Comparison of ENCODE assay signal across 17 cellular contexts in the genomic region with DNA sequence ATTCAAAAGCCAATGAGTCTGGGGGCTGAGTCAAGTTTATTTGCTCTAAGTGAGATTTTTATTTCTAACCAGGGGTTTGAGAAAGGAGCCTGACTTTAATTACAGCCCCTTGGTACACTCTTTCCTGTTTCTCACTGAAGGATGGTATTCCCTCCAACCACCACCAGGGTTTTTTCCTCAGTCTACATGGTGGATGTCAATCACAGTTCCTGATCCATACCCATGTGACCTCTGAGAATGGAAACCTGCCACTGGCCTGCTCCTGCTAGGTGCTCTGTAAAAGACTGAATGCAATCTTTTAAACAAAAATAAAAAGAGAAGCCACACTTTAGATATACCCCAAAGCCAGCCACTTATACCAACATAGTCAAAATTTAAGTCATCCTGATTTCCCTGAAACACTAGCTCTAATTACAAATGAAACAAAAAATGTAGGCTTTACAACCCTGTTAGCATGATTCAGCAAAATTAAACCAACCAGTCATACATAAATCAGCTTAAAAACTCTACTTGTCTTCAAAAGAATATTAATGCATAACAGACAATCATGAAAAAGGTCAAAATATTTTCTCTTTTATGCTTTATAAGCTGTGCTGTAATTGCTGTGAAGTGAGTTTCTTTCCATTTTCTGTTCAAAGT.
A peak's percentile ranks its signal among the peaks of the same experiment; 100 is the strongest.
DNase-seq lines count a peak whose midpoint lies in the region; ATAC-seq, FAIRE-seq and TF ChIP-seq lines count a peak whose summit lies in the region.
"Had no signal": no experiment of that assay in that cellular context is flagged by ENCODE, and none has a peak within 500 bp of the region (broad histone marks: within the 10 kb centered on the region; RNA-seq: fewer than 3 reads in every experiment).

No MANE protein-coding gene starts in this region.

- H3K27ac ChIP-seq in H1 (ENCODE audit: low read depth, low read length) (no peak overlapping the region), neural progenitor cell (no peak overlapping the region)
- H3K27ac ChIP-seq: esophagus squamous epithelium had no signal

- no peak overlapping the region for H3K4ac ChIP-seq in H1 (replicated peaks; ENCODE audit: insufficient read length, low read depth, low read length)

- H3K4me1 Mint-ChIP-seq in neural progenitor cell = no peaks in the 10 kb centered on the region
- no peaks in the 10 kb centered on the region for H3K4me1 Mint-ChIP-seq in activated CD4-positive, alpha-beta T cell treated with anti-CD3 and anti-CD28 coated beads, Interleukin-2, amount 10 ng/mL, durations not matched to agents 7 days and 5 days

- ATAC-seq in GM19328 (IDR thresholded peaks at IDR 0.05; ENCODE audit: unreplicated experiment) = no peak

- no peak overlapping the region for H2BK20ac ChIP-seq in H1 (ENCODE audit: low read length)

- TF ChIP-seq EP300 in H1 (IDR thresholded peaks at IDR 0.05; ENCODE audit: borderline replicate concordance in 1 of 2, low read depth in 2 of 2, low read length in 2 of 2) = no peak

- H3K9me3 ChIP-seq in H1 (ENCODE audit: insufficient read depth in 2 of 2, low read depth in 1 of 2, low read length in 1 of 2) = no peaks in the 10 kb centered on the region
- H3K9me3 ChIP-seq in neural progenitor cell (ENCODE audit: low read depth) = no peaks in the 10 kb centered on the region
- H3K9me3 ChIP-seq: esophagus squamous epithelium had no signal

- no peak overlapping the region for H3K18ac ChIP-seq in H1 (ENCODE audit: extremely low read depth, low read length)

- H3K56ac ChIP-seq in H1 (replicated peaks; ENCODE audit: insufficient read length, low read depth, low read length) = no peak overlapping the region

- POLR2A ChIA-PET in H1 (lab: Charles Lee; ENCODE audit: partially characterized antibody) = no interaction called here
- POLR2A ChIA-PET in activated CD4-positive, alpha-beta T cell treated with anti-CD3 and anti-CD28 coated beads, Interleukin-2, amount 10 ng/mL, durations not matched to agents 7 days and 5 days (lab: Charles Lee) = no interaction called here

- H3K4me2 ChIP-seq in H1 (ENCODE audit: insufficient read depth in 1 of 2, low read depth in 2 of 2, low read length in 2 of 2) (no peak overlapping the region), neural progenitor cell (no peak overlapping the region)

- H2AFZ ChIP-seq in H1 (ENCODE audit: low read length) (no peak overlapping the region), neural progenitor cell (replicated peaks) (no peak overlapping the region)

- no peaks in the 10 kb centered on the region for H3K23me2 ChIP-seq in H1 (ENCODE audit: low read depth, low read length)

- H3K27me3 ChIP-seq in H1 (replicated peaks in 1 of 4; ENCODE audit: control insufficient read depth in 3 of 4, extremely low read depth in 1 of 4, insufficient read depth in 3 of 4, low read length in 3 of 4) = no peaks in the 10 kb centered on the region
- H3K27me3 ChIP-seq in neural progenitor cell = no peaks in the 10 kb centered on the region
- H3K27me3 ChIP-seq: esophagus squamous epithelium had no signal

- peak; percentile 74 for FAIRE-seq in H1 (lab: Jason Lieb, UNC)
- FAIRE-seq: TTC549 had no signal

- no peaks in the 10 kb centered on the region for H3K9me3 Mint-ChIP-seq in neural progenitor cell
- H3K9me3 Mint-ChIP-seq in activated CD4-positive, alpha-beta T cell treated with anti-CD3 and anti-CD28 coated beads, Interleukin-2, amount 10 ng/mL, durations not matched to agents 7 days and 5 days = no peaks in the 10 kb centered on the region

- TF ChIP-seq CTCF in GM12875 (IDR thresholded peaks at IDR 0.05; ENCODE audit: borderline replicate concordance, insufficient read depth, low read depth, low read length) (peak; percentile 18; the same call in 1 of the 2 replicates), H1 (IDR thresholded peaks at IDR 0.05; ENCODE audit: control extremely low read depth in 1 of 3, insufficient read depth in 1 of 3, low read depth in 1 of 3, low read length in 3 of 3) (peak in 2 of 3 experiments; percentile 9 to 52; a peak in 2 of 4 replicates), neural progenitor cell (IDR thresholded peaks at IDR 0.05) (peak; percentile 43)

- no peak overlapping the region for H4K5ac ChIP-seq in H1 (ENCODE audit: insufficient read length, low read depth, low read length)

- H3K27me3 Mint-ChIP-seq in neural progenitor cell (ENCODE audit: insufficient read depth, low read depth) = peaks cover 2% of the 10 kb centered on the region
- no peaks in the 10 kb centered on the region for H3K27me3 Mint-ChIP-seq in activated CD4-positive, alpha-beta T cell treated with anti-CD3 and anti-CD28 coated beads, Interleukin-2, amount 10 ng/mL, durations not matched to agents 7 days and 5 days

- no peak overlapping the region for H3K23ac ChIP-seq in H1 (ENCODE audit: insufficient read length)

- CTCF ChIA-PET in H1 (lab: Charles Lee; ENCODE audit: partially characterized antibody) = interaction anchor here (0.9 to 1.9 kb wide), 13 partner anchors 9 to 733 kb away, joined by 3 to 17 read pairs (median 3); no protein-coding TSS in a partner anchor
- CTCF ChIA-PET in activated CD4-positive, alpha-beta T cell treated with anti-CD3 and anti-CD28 coated beads, Interleukin-2, amount 10 ng/mL, durations not matched to agents 7 days and 5 days (lab: Charles Lee) = no interaction called here

- H3K14ac ChIP-seq in H1 (ENCODE audit: insufficient read length) = no peak overlapping the region

- no peak overlapping the region for H2BK15ac ChIP-seq in H1 (ENCODE audit: low read length)

- H3K79me2 ChIP-seq in H1 (ENCODE audit: control insufficient read depth in 1 of 2, insufficient read depth in 2 of 2, low read length in 2 of 2) = no peaks in the 10 kb centered on the region
- H3K79me2 ChIP-seq in neural progenitor cell (ENCODE audit: low read depth) = no peaks in the 10 kb centered on the region

- H3K36me3 ChIP-seq in H1 (ENCODE audit: control insufficient read depth in 2 of 4, insufficient read depth in 4 of 4, low read length in 3 of 4) (no peaks in the 10 kb centered on the region), neural progenitor cell (no peaks in the 10 kb centered on the region)
- H3K36me3 ChIP-seq: esophagus squamous epithelium had no signal

- no peak overlapping the region for H3K9ac ChIP-seq in H1 (replicated peaks in 1 of 4; ENCODE audit: extremely low read depth in 1 of 4, low read depth in 3 of 4, low read length in 3 of 4)
- no peak overlapping the region for H3K9ac ChIP-seq in neural progenitor cell

- H2BK120ac ChIP-seq in H1 (replicated peaks; ENCODE audit: low read depth, low read length) = no peak overlapping the region

- H3K79me1 ChIP-seq in H1 (ENCODE audit: low read depth, low read length) = no peaks in the 10 kb centered on the region

- TF ChIP-seq RAD21 in H1 (IDR thresholded peaks at IDR 0.05 in 1 of 2, conservative IDR thresholded peaks at IDR 0.05 in 1 of 2; ENCODE audit: low read depth in 2 of 2, low read length in 2 of 2) = peak; percentile 11 to 28; a peak in 2 of 4 replicates

- H4K20me1 ChIP-seq in H1 (replicated peaks in 1 of 2; ENCODE audit: control insufficient read depth in 1 of 2, insufficient read depth in 2 of 2, low read length in 2 of 2) (no peaks in the 10 kb centered on the region), neural progenitor cell (ENCODE audit: low read depth) (no peaks in the 10 kb centered on the region)

- H3K4me3 ChIP-seq in GM12875 (ENCODE audit: low read depth, low read length) (no peak overlapping the region), H1 (ENCODE audit: extremely low read depth in 1 of 4, insufficient read depth in 2 of 4, low read depth in 3 of 4, low read length in 4 of 4) (no peak overlapping the region), neural progenitor cell (no peak overlapping the region)
- H3K4me3 ChIP-seq: esophagus squamous epithelium had no signal

- H3K4me1 ChIP-seq in H1 (replicated peaks in 1 of 4; ENCODE audit: control insufficient read depth in 3 of 4, insufficient read depth in 4 of 4, low read length in 3 of 4) = no peaks in the 10 kb centered on the region
- no peaks in the 10 kb centered on the region for H3K4me1 ChIP-seq in neural progenitor cell
- H3K4me1 ChIP-seq: esophagus squamous epithelium had no signal

- no peak overlapping the region for H2AK5ac ChIP-seq in H1 (ENCODE audit: low read depth, low read length)

- H3K4me3 Mint-ChIP-seq in neural progenitor cell = no peak overlapping the region
- no peak overlapping the region for H3K4me3 Mint-ChIP-seq in activated CD4-positive, alpha-beta T cell treated with anti-CD3 and anti-CD28 coated beads, Interleukin-2, amount 10 ng/mL, durations not matched to agents 7 days and 5 days

- H2BK12ac ChIP-seq in H1 (ENCODE audit: low read depth, low read length) = no peak overlapping the region

- H4K8ac ChIP-seq in H1 (ENCODE audit: extremely low read depth, insufficient read depth, low read length) = no peak overlapping the region

- DNase-seq in HT-29 (ENCODE audit: low spot score) (peak; percentile 5), H1 (ENCODE audit: low read depth in 1 of 2, low spot score in 2 of 2) (no peak), neural progenitor cell (ENCODE audit: low spot score) (peak; percentile 5), UCSD-AML1 (lab: John Stamatoyannopoulos, UW; ENCODE audit: unreplicated experiment) (no peak)
- no peak for DNase-seq in activated CD4-positive, alpha-beta T cell treated with anti-CD3 and anti-CD28 coated beads, Interleukin-2, amount 10 ng/mL, durations not matched to agents 7 days and 5 days
- DNase-seq: activated CD4-positive, alpha-beta T cell treated with anti-CD3 and anti-CD28 coated beads, Interleukin-2, amount 50 U/mL, for 1 hour; amniotic stem cell; esophagus squamous epithelium; HCEC 1CT; KG1; NCI-H1048; NCI-H2029 treated with DMSO at 0.1 percent for 48 hours; NCI-H446; stimulated activated CD4-positive, alpha-beta T cell treated with anti-CD3 and anti-CD28 coated beads, Interleukin-15, amount 100 ng/mL, for 24 hours had no signal

- no peak for TF ChIP-seq POLR2A in H1 (IDR thresholded peaks at IDR 0.05; ENCODE audit: control extremely low read depth in 1 of 2, low read depth in 2 of 2, low read length in 2 of 2)

- H4K91ac ChIP-seq in H1 (replicated peaks; ENCODE audit: insufficient read length, low read length) = no peak overlapping the region

- no peak overlapping the region for H3K27ac Mint-ChIP-seq in neural progenitor cell
- H3K27ac Mint-ChIP-seq in activated CD4-positive, alpha-beta T cell treated with anti-CD3 and anti-CD28 coated beads, Interleukin-2, amount 10 ng/mL, durations not matched to agents 7 days and 5 days = no peak overlapping the region

- H3F3A ChIP-seq in neural progenitor cell (ENCODE audit: low read depth) = no peaks in the 10 kb centered on the region

- no peaks in the 10 kb centered on the region for H3K36me3 Mint-ChIP-seq in neural progenitor cell
- no peaks in the 10 kb centered on the region for H3K36me3 Mint-ChIP-seq in activated CD4-positive, alpha-beta T cell treated with anti-CD3 and anti-CD28 coated beads, Interleukin-2, amount 10 ng/mL, durations not matched to agents 7 days and 5 days (ENCODE audit: low read depth)

- no peak overlapping the region for H2BK5ac ChIP-seq in H1 (ENCODE audit: low read depth, low read length)

TF ChIP-seq in H1, 55 proteins besides CTCF, POLR2A, EP300 and RAD21 (continues in another document):
- no peak for TF ChIP-seq YY1 (IDR thresholded peaks at IDR 0.05; ENCODE audit: low read depth, low read length)
- no peak for TF ChIP-seq KDM4A (IDR thresholded peaks at IDR 0.05; ENCODE audit: low read depth, low read length, severe bottlenecking)

Comparison
In these comparisons a context has a peak if more than half of its experiments do, and no peak if none do; other contexts are left out.
1. DNase-seq: peak in HT-29 (single experiment) and neural progenitor cell (single experiment); none in H1 (0 of 2), UCSD-AML1 (single experiment) and activated CD4-positive, alpha-beta T cell treated with anti-CD3 and anti-CD28 coated beads, Interleukin-2, amount 10 ng/mL, durations not matched to agents 7 days and 5 days (single experiment).
2. Peak in every context shown above with its lines, with median percentiles within 50 percentile points of each other: CTCF ChIP-seq.